In the genomic region with DNA sequence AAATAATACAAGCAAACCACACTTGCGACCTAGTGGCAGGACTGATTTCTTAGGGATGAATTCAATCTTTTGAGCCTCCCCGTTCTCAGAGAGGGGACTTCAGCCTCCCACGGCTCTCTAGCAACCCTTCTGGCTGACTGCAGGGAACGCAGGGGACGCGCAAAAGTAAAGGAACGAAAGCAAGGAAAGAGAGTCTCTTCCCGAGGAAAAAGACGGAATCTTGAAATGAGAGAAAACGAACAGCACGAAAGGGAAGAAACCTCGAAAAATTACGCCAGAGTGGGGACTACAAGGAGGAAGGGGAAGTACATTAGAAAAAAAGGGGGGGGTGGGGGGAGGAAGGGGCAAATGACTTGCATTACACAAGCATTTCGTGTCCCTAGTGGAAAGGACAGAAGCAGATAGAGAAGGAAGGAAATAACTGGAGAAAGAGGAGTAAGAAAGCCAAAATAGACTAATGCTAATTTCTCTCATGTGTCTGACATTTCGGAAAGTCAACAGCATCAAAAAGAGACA, we compare ENCODE assay signal across 8 cellular contexts. TPM values are rescaled to one million over a fixed set of nuclear protein-coding genes. Genes with fewer than 3 reads are reported as not detected.
DNase-seq lines count a peak whose midpoint lies in the region; ATAC-seq and TF ChIP-seq lines count a peak whose summit lies in the region.

No MANE protein-coding gene starts in this region.

- H3K4me3 ChIP-seq in DOHH2 (ENCODE audit: low read length): peak overlapping the region; percentile 85
- H3K4me3 ChIP-seq in SJCRH30: peak overlapping the region; percentile 97
- peak overlapping the region; percentile 81 to 97 for H3K4me3 ChIP-seq in aorta (ENCODE audit: low read length in 2 of 2)

- ATAC-seq in aorta (ENCODE audit: low FRiP score): peak; percentile 61
- no peak for ATAC-seq in HG03045 (IDR thresholded peaks at IDR 0.05; ENCODE audit: unreplicated experiment)

- peaks cover 12% of the 10 kb centered on the region for H3F3A ChIP-seq in DOHH2 (ENCODE audit: control insufficient read depth, insufficient read depth)

- no peaks in the 10 kb centered on the region for H3K9me3 Mint-ChIP-seq in activated naive CD8-positive, alpha-beta T cell treated with anti-CD3 and anti-CD28 coated beads for 36 hours

- H3K9me3 ChIP-seq in DOHH2 (ENCODE audit: control insufficient read depth, insufficient read depth, low read length) (no peaks in the 10 kb centered on the region), SJCRH30 (replicated peaks) (no peaks in the 10 kb centered on the region), aorta (ENCODE audit: control insufficient read depth, low read length) (no peaks in the 10 kb centered on the region)

- H4K20me1 ChIP-seq in DOHH2 (ENCODE audit: control insufficient read depth, insufficient read depth, low read depth, low read length): peaks cover 16% of the 10 kb centered on the region

- peak; percentile 83 for DNase-seq in LoVo (ENCODE audit: low spot score)
- DNase-seq in SJCRH30: peak; percentile 85 to 92
- peak; percentile 53 for DNase-seq in activated naive CD8-positive, alpha-beta T cell treated with anti-CD3 and anti-CD28 coated beads for 36 hours
- DNase-seq in head of caudate nucleus: peak; percentile 35 to 88 (median 72)
- peak; percentile 47 for DNase-seq in non-pigmented ciliary epithelial cell (ENCODE audit: low read depth)
- peak; percentile 74 to 84 for DNase-seq in aorta

- H3K27me3 Mint-ChIP-seq in activated naive CD8-positive, alpha-beta T cell treated with anti-CD3 and anti-CD28 coated beads for 36 hours: no peaks in the 10 kb centered on the region

- 0% methylated on average over 15 of the region's 15 CpGs for WGBS in aorta, 2 donors

- peak; percentile 85 for TF ChIP-seq CTCF in DOHH2 (IDR thresholded peaks at IDR 0.05; ENCODE audit: low read depth, low read length, poor library complexity, severe bottlenecking)

- H3K27ac ChIP-seq in DOHH2 (ENCODE audit: low read depth, low read length): peak overlapping the region; percentile 68
- peak overlapping the region; percentile 3; the same call in 1 of the 2 replicates for H3K27ac ChIP-seq in SJCRH30
- peak overlapping the region in 1 of 2 donors; percentile 14 for H3K27ac ChIP-seq in aorta (ENCODE audit: low read depth in 1 of 2, low read length in 2 of 2)

- no peaks in the 10 kb centered on the region for H3K9me2 ChIP-seq in DOHH2 (replicated peaks; ENCODE audit: control insufficient read depth, low read length)

- intact Hi-C loops in head of caudate nucleus (cut with DNase I): loop anchor here (2.0 kb wide), 1 partner anchor 81 kb away; no protein-coding TSS in a partner anchor
- intact Hi-C loops in aorta (cut with DNase I): loop anchor here (2.0 to 5.0 kb wide), 2 partner anchors 42 to 81 kb away; no protein-coding TSS in a partner anchor

- peak overlapping the region; percentile 98 for H3K27ac Mint-ChIP-seq in activated naive CD8-positive, alpha-beta T cell treated with anti-CD3 and anti-CD28 coated beads for 36 hours

- H3K36me3 ChIP-seq in DOHH2 (ENCODE audit: control insufficient read depth, low read length) (peaks cover 32% of the 10 kb centered on the region), SJCRH30 (peaks cover 4% of the 10 kb centered on the region; the same call in 1 of the 2 replicates), aorta (ENCODE audit: control insufficient read depth in 1 of 2, insufficient read depth in 2 of 2, low read length in 1 of 2) (no peaks in the 10 kb centered on the region)

- H3K27me3 ChIP-seq in DOHH2 (ENCODE audit: control insufficient read depth, low read length) (no peaks in the 10 kb centered on the region), SJCRH30 (no peaks in the 10 kb centered on the region), aorta (ENCODE audit: control insufficient read depth in 1 of 2, insufficient read depth in 2 of 2, low read length in 1 of 2) (no peaks in the 10 kb centered on the region)

- peaks cover 23% of the 10 kb centered on the region for H3K36me3 Mint-ChIP-seq in activated naive CD8-positive, alpha-beta T cell treated with anti-CD3 and anti-CD28 coated beads for 36 hours

- H3K79me2 ChIP-seq in DOHH2 (ENCODE audit: control insufficient read depth, low read length): peaks cover 62% of the 10 kb centered on the region

- H3K4me3 Mint-ChIP-seq in activated naive CD8-positive, alpha-beta T cell treated with anti-CD3 and anti-CD28 coated beads for 36 hours: peak overlapping the region; percentile 98

- H3K4me1 ChIP-seq in DOHH2 (ENCODE audit: control insufficient read depth, low read length) (peaks cover 50% of the 10 kb centered on the region), SJCRH30 (peaks cover 10% of the 10 kb centered on the region; the same call in 1 of the 2 replicates), aorta (ENCODE audit: control insufficient read depth in 1 of 2, insufficient read depth in 2 of 2, low read length in 2 of 2) (peaks cover 0 to 3% of the 10 kb centered on the region in 2 donors)

- peak overlapping the region; percentile 93 for H3K4me2 ChIP-seq in DOHH2 (ENCODE audit: low read length)

- H3K4me1 Mint-ChIP-seq in activated naive CD8-positive, alpha-beta T cell treated with anti-CD3 and anti-CD28 coated beads for 36 hours: peaks cover 42% of the 10 kb centered on the region

RNA-seq across cellular contexts. Expression of a gene that starts 1.2 kb away (rescaled TPM):
- total RNA-seq in SJCRH30 (2014; rRNA removed; shearing (Covaris generic)): 91.8 and 92.9 TPM in 2 replicates
- 100 to 1,000 TPM; 161 to 165 TPM for total RNA-seq in activated naive CD8-positive, alpha-beta T cell treated with anti-CD3 and anti-CD28 coated beads for 36 hours
- total RNA-seq in aorta: 100 to 1,000 TPM in 1 of 2 donors, 10 to 100 TPM in 1; 96.8 to 106 TPM
- 10 to 100 TPM; 36.6 to 38.2 TPM for polyA plus RNA-seq in aorta

RNA-seq across cellular contexts. Expression of a gene that starts 52.2 kb away (rescaled TPM):
- 43.5 and 55.6 TPM in 2 replicates for total RNA-seq in SJCRH30 (2014; rRNA removed; shearing (Covaris generic))
- total RNA-seq in activated naive CD8-positive, alpha-beta T cell treated with anti-CD3 and anti-CD28 coated beads for 36 hours: 10 to 100 TPM; 46.6 to 55.5 TPM
- total RNA-seq in aorta: 10 to 100 TPM; 51.5 to 74.8 TPM
- polyA plus RNA-seq in aorta: 10 to 100 TPM; 19.5 to 54.6 TPM
